Comparison of ENCODE assay signal across 8 cellular contexts in the genomic region with DNA sequence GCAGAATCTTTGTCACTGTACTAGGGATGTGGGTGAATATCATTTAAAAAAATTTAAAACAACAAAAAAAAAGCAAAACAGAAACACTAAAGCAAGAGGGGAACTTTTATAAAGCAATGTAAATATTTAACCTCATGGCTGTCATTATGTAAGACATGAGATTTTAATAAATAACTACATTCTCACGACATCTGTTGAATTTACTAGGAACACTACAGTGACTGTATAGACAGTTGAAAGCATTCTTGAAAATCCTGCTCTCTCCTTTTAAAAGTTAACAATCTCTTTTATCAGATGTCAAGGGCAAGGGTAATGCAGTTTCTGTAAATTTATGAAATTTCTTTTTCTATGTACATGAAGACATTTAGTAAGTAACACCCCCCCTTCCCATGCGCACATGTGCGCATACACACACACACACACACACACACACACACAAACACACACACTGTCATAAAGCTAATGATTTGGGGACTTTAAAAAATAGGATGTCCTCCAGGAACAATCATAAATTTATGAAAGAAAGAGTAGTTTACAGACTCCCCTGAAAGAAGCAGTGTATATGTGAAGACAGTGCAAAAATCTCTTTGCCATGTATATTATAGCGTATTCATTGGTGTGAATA.
"Had no signal": no experiment of that assay in that cellular context is flagged by ENCODE, and none has a peak within 500 bp of the region (broad histone marks: within the 10 kb centered on the region; RNA-seq: fewer than 3 reads in every experiment).

No MANE protein-coding gene starts in this region.

- H2AFZ ChIP-seq: GM23248 had no signal

- FAIRE-seq: HTR-8/SVneo had no signal

- H3K4me1 Mint-ChIP-seq: IgD-negative memory B cell had no signal

- H3K4me3 Mint-ChIP-seq: IgD-negative memory B cell had no signal

- DNase-seq: GM23248, GOT3, H7, KBM-7 had no signal

- H3K4me1 ChIP-seq: HAP-1 had no signal

- ATAC-seq: HCT116 had no signal

- H3K9me3 Mint-ChIP-seq: IgD-negative memory B cell had no signal

- H3K9me3 ChIP-seq: HAP-1 had no signal

- H3K27me3 Mint-ChIP-seq: IgD-negative memory B cell had no signal

- H3K36me3 Mint-ChIP-seq: IgD-negative memory B cell had no signal

- H3K27ac Mint-ChIP-seq: IgD-negative memory B cell had no signal

- H3K9ac ChIP-seq: GM23248 had no signal

- H3K27ac ChIP-seq: GM23248 had no signal

- H3K36me3 ChIP-seq: HAP-1 had no signal

- H3K4me3 ChIP-seq: GM23248, HAP-1 had no signal
